8 cellular contexts compared by ENCODE assay signal in the genomic region with DNA sequence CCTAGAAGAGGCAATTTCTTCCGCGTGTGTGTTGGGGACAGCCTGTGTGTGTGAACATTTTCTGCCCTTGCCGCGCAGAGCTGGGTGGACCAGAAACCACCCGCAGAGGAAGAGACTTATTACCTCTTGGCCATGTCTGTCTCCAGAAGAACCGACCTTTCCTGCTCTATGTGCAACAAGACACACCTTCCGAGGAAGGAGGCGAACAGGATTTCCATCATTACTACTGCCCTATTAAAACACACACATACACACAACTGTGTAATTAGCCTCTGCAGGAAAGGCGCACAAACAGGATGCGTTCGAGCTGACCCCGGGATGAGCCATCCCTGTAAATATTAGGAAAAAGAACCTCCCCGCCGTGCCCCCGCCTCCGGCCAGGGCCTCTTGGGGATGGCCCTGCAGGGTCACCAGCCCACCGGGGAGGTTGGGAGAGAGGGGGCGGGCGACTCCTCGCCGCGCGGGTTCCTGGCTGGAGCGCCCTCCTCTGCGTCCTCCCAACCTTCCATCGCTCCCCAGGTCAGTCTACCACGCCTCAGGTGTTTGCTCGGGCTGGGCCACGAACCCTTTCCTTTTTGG. TPM values are rescaled to one million over a fixed set of nuclear protein-coding genes. Genes with fewer than 3 reads are reported as not detected.
A peak's percentile ranks its signal among the peaks of the same experiment; 100 is the strongest.
DNase-seq lines count a peak whose midpoint lies in the region; ATAC-seq and TF ChIP-seq lines count a peak whose summit lies in the region.

No MANE protein-coding gene starts in this region.

- DNase-seq in T-helper 17 cell (no peak), Right ventricle myocardium superior (peak; percentile 44), sigmoid colon (no peak), AG08395 (ENCODE audit: low spot score) (no peak), mesenteric fat pad (ENCODE audit: low spot score) (no peak)

- H3K36me3 Mint-ChIP-seq in T-helper 17 cell (ENCODE audit: low read depth), result peaks cover 8% of the 10 kb centered on the region

- intact Hi-C loops in Right ventricle myocardium superior (cut with DNase I), result loop anchor here (10.0 kb wide), 1 partner anchor 94 kb away; no protein-coding TSS in a partner anchor
- intact Hi-C loops in sigmoid colon (cut with DNase I), result no loop called here

- ATAC-seq in GM21528 (IDR thresholded peaks at IDR 0.05; ENCODE audit: low FRiP score, unreplicated experiment), result peak; percentile 9
- ATAC-seq in T-helper 17 cell, result no peak
- peak; percentile 23 for ATAC-seq in Right ventricle myocardium superior (ENCODE audit: poor library complexity)
- ATAC-seq in GM21447 (IDR thresholded peaks at IDR 0.05; ENCODE audit: unreplicated experiment), result no peak
- no peak for ATAC-seq in GM19455 (IDR thresholded peaks at IDR 0.05; ENCODE audit: unreplicated experiment)

- 12 to 38% methylated on average over 29 of the region's 29 CpGs for WGBS in sigmoid colon, 2 donors

- no peak for TF ChIP-seq CTCF in sigmoid colon (IDR thresholded peaks at IDR 0.05)

- H3K4me1 ChIP-seq in sigmoid colon, result peaks cover 0 to 16% (median 11%) of the 10 kb centered on the region in 4 donors

- peaks cover 22% of the 10 kb centered on the region for H3K4me1 Mint-ChIP-seq in T-helper 17 cell

- peak overlapping the region; percentile 99 for H3K4me3 Mint-ChIP-seq in T-helper 17 cell

- H3K36me3 ChIP-seq in sigmoid colon, result no peaks in the 10 kb centered on the region

- peak overlapping the region; percentile 28 to 54 (median 52) for H3K4me3 ChIP-seq in sigmoid colon

- TF ChIP-seq EP300 in sigmoid colon (IDR thresholded peaks at IDR 0.05), result no peak

- H3K27ac ChIP-seq in sigmoid colon, result peak overlapping the region; percentile 49 to 81 (median 58)

- no peaks in the 10 kb centered on the region for H3K9me3 ChIP-seq in T-helper 17 cell (ENCODE audit: control insufficient read depth, low read length, poor library complexity, severe bottlenecking)
- no peaks in the 10 kb centered on the region for H3K9me3 ChIP-seq in sigmoid colon

- TF ChIP-seq POLR2A in sigmoid colon (IDR thresholded peaks at IDR 0.05), result no peak

- H3K27me3 Mint-ChIP-seq in T-helper 17 cell, result no peaks in the 10 kb centered on the region

- peak overlapping the region; percentile 100 for H3K27ac Mint-ChIP-seq in T-helper 17 cell

- H3K27me3 ChIP-seq in sigmoid colon, result peaks cover 7 to 43% (median 23%) of the 10 kb centered on the region in 3 donors

RNA-seq across cellular contexts. Expression of a gene that starts 0.5 kb away (rescaled TPM):
- 100 to 1,000 TPM; 328 to 342 TPM for total RNA-seq in T-helper 17 cell
- 14.5 TPM for total RNA-seq in Right ventricle myocardium superior
- total RNA-seq in sigmoid colon, result 10 to 100 TPM in 3 of 4 donors, 1 to 10 TPM in 1; 7.6 to 19.9 (median 12.7) TPM
- polyA plus RNA-seq in sigmoid colon, result 10 to 100 TPM in 1 of 3 donors, 1 to 10 TPM in 2; 4.2 to 16.2 (median 4.6) TPM
- total RNA-seq in mesenteric fat pad, result 43.0 TPM

RNA-seq across cellular contexts. Expression of a gene that starts 39.8 kb away (rescaled TPM):
- 1 to 10 TPM; 3.5 to 4.1 TPM for total RNA-seq in T-helper 17 cell
- 0.27 TPM for total RNA-seq in Right ventricle myocardium superior
- 1 to 10 TPM in 2 of 4 donors, under 1 TPM in 2; 0.54 to 1.4 (median 1.0) TPM for total RNA-seq in sigmoid colon
- 10 to 100 TPM; 12.0 to 21.0 (median 12.0) TPM for polyA plus RNA-seq in sigmoid colon
- total RNA-seq in mesenteric fat pad, result 4.0 TPM

Comparison
In these comparisons a context has a peak if more than half of its experiments do, and no peak if none do; other contexts are left out.
1. ATAC-seq: peak in GM21528 (single experiment) and Right ventricle myocardium superior (single experiment); none in T-helper 17 cell (single experiment), GM21447 (single experiment) and GM19455 (single experiment).